8 cellular contexts compared by ENCODE assay signal in the genomic region with DNA sequence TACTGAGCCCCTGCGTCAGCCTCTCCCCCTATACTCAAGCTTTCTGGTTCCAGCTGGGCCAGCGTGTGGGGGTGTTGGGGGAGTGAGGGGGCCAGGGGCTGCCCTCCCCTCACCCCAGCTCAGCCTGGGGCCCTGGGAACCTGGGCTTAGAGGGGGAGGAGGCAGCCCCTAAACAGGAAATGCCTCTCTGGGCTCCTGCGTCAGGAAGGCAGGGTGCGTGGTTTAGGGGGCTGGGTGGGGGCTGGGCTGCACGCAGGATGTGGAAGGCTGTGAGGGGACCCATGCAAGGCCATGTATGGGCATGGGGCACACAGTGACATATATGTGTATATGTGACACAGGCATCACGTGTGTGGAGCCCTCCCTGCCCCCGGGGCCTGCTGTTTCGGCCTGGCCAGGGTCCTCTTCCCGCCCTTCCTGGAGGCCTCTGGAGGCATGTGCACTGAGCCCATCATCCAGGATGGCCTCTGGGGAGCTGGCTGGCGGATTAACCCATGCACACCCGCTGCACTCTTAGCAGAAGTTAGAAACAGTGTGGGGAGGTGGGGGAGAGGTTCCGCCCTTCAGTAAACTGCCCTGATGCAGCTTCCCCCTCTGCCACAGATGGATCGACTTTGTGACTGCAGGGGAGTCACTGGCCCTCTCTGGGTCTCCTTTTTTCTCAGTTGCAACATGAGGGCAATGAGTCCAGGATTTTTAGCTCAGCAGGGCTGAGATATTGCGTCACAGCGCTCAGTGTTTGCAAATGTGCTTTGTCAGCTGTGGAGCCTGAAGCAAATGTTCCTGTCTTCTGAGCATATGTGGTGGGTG. TPM values are rescaled to one million over a fixed set of nuclear protein-coding genes. Genes with fewer than 3 reads are reported as not detected.
DNase-seq lines count a peak whose midpoint lies in the region; ATAC-seq and TF ChIP-seq lines count a peak whose summit lies in the region.

No MANE protein-coding gene starts in this region.

- no peak for TF ChIP-seq CTCF in Loucy (conservative IDR thresholded peaks at IDR 0.05; ENCODE audit: low read length)

- peak overlapping the region; percentile 58 for H3K4me3 ChIP-seq in Loucy (ENCODE audit: low read length, poor library complexity, severe bottlenecking)
- H3K4me3 ChIP-seq in skeletal muscle tissue (ENCODE audit: low read length in 3 of 3) = peak overlapping the region in 2 of 3 donors; percentile 1 to 35

- no peaks in the 10 kb centered on the region for H3K79me2 ChIP-seq in Loucy (ENCODE audit: insufficient read depth, low read length)

- H4K20me1 ChIP-seq in Loucy (ENCODE audit: insufficient read depth, low read length, poor library complexity, severe bottlenecking) = no peaks in the 10 kb centered on the region

- H3K4me2 ChIP-seq in Loucy (ENCODE audit: low read depth, low read length, poor library complexity, severe bottlenecking) = peak overlapping the region; percentile 69

- no peaks in the 10 kb centered on the region for H3F3A ChIP-seq in Loucy (ENCODE audit: low read depth)

- H3K27me3 ChIP-seq in Loucy (ENCODE audit: insufficient read depth, low read length, poor library complexity, severe bottlenecking) (no peaks in the 10 kb centered on the region), skeletal muscle tissue (ENCODE audit: control insufficient read depth in 3 of 3, insufficient read depth in 3 of 3, low read length in 3 of 3) (peaks cover 18 to 27% (median 22%) of the 10 kb centered on the region in 3 donors)

- peak; percentile 10 to 12 for ATAC-seq in left cardiac atrium
- ATAC-seq in GM19351 (IDR thresholded peaks at IDR 0.05; ENCODE audit: unreplicated experiment) = no peak

- peak; percentile 87 for DNase-seq in CD1c-positive myeloid dendritic cell (ENCODE audit: extremely low spot score)
- DNase-seq in activated gamma-delta T cell treated with Interleukin-2 at 50 U/mL for 16 hours = peak; percentile 84
- DNase-seq in left cardiac atrium = peak; percentile 72
- DNase-seq in activated effector memory CD4-positive, alpha-beta T cell treated with anti-CD3 and anti-CD28 coated beads, Interleukin-2, amount 50 U/mL, for 16 hours = no peak
- DNase-seq in DMS53 (lab: John Stamatoyannopoulos, UW) = no peak

- peak overlapping the region; percentile 18; the same call in 1 of the 2 replicates for H2AFZ ChIP-seq in Loucy (ENCODE audit: low read length)

- peaks cover 42% of the 10 kb centered on the region for H3K4me1 ChIP-seq in Loucy (ENCODE audit: insufficient read depth, low read length, poor library complexity, severe bottlenecking)
- peaks cover 23 to 45% (median 31%) of the 10 kb centered on the region in 3 donors for H3K4me1 ChIP-seq in skeletal muscle tissue (ENCODE audit: control insufficient read depth in 3 of 3, insufficient read depth in 3 of 3, low read length in 3 of 3)

- no peaks in the 10 kb centered on the region for H3K9me3 ChIP-seq in Loucy (ENCODE audit: insufficient read depth, low read depth, low read length)
- H3K9me3 ChIP-seq in skeletal muscle tissue (ENCODE audit: control insufficient read depth in 3 of 3, low read length in 3 of 3) = no peaks in the 10 kb centered on the region

- no peaks in the 10 kb centered on the region for H3K36me3 ChIP-seq in Loucy (ENCODE audit: insufficient read depth, low read length)
- H3K36me3 ChIP-seq in skeletal muscle tissue (ENCODE audit: control insufficient read depth in 3 of 3, insufficient read depth in 3 of 3, low read length in 3 of 3) = no peaks in the 10 kb centered on the region

- intact Hi-C loops in left cardiac atrium (cut with DNase I) = no loop called here

- H3K9ac ChIP-seq in Loucy (ENCODE audit: low read depth, low read length, poor library complexity, severe bottlenecking) = peak overlapping the region; percentile 66
- peak overlapping the region in 1 of 3 donors; percentile 45 for H3K9ac ChIP-seq in skeletal muscle tissue (ENCODE audit: low read depth in 1 of 3, low read length in 3 of 3)

- peak overlapping the region; percentile 65 for H3K27ac ChIP-seq in skeletal muscle tissue (ENCODE audit: low read depth, low read length)

- H3K9me2 ChIP-seq in Loucy (replicated peaks; ENCODE audit: low read depth, low read length) = no peaks in the 10 kb centered on the region

RNA-seq across cellular contexts. Expression of a gene that starts 1.1 kb away (rescaled TPM):
- total RNA-seq in left cardiac atrium = 10 to 100 TPM; 43.8 to 54.3 TPM
- 19.3 TPM for total RNA-seq in skeletal muscle tissue

RNA-seq across cellular contexts. Expression of a gene that starts 18.3 kb away (rescaled TPM):
- total RNA-seq in left cardiac atrium = 1 to 10 TPM; 2.2 to 4.6 TPM
- 5.7 TPM for total RNA-seq in skeletal muscle tissue

RNA-seq across cellular contexts. Expression of a gene that starts 26.3 kb away (rescaled TPM):
- total RNA-seq in left cardiac atrium (1 to 10 TPM in 1 of 2 donors, under 1 TPM in 1; 0.86 to 1.1 TPM), skeletal muscle tissue (not detected)

RNA-seq across cellular contexts. Expression of a gene that starts 26.9 kb away (rescaled TPM):
- total RNA-seq in left cardiac atrium (10 to 100 TPM; 14.9 to 19.3 TPM), skeletal muscle tissue (28.2 TPM)

RNA-seq across cellular contexts. Expression of a gene that starts 29.0 kb away (rescaled TPM):
- total RNA-seq in left cardiac atrium = 10 to 100 TPM; 53.2 to 81.1 TPM
- total RNA-seq in skeletal muscle tissue = 57.4 TPM

Comparison
In these comparisons a context has a peak if more than half of its experiments do, and no peak if none do; other contexts are left out.
1. DNase-seq: peak in CD1c-positive myeloid dendritic cell (single experiment), activated gamma-delta T cell treated with Interleukin-2 at 50 U/mL for 16 hours (single experiment) and left cardiac atrium (single experiment); none in activated effector memory CD4-positive, alpha-beta T cell treated with anti-CD3 and anti-CD28 coated beads, Interleukin-2, amount 50 U/mL, for 16 hours (single experiment) and DMS53 (single experiment).